9 cellular contexts compared by ENCODE assay signal in genomic region chr1:66788231-66788939, GRCh38. TPM values are rescaled to one million over a fixed set of nuclear protein-coding genes. Genes with fewer than 3 reads are reported as not detected.
DNase-seq lines count a peak whose midpoint lies in the region; ATAC-seq, FAIRE-seq and TF ChIP-seq lines count a peak whose summit lies in the region.
"Had no signal": no experiment of that assay in that cellular context is flagged by ENCODE, and none has a peak within 500 bp of the region (broad histone marks: within the 10 kb centered on the region; RNA-seq: fewer than 3 reads in every experiment).

No MANE protein-coding gene starts in this region.

- no peaks in the 10 kb centered on the region for H3K36me3 ChIP-seq in A673 (ENCODE audit: insufficient read depth, low read length, poor library complexity, severe bottlenecking)

- BruUV-seq in A673 (replicated peaks; lab: Mats Ljungman, UMichigan), result no TSS peak

- H3K27me3 Mint-ChIP-seq in HFFc6 (ENCODE audit: insufficient read depth), result no peaks in the 10 kb centered on the region; the same call in none of the 2 replicates

- no peak overlapping the region for H3K4me3 Mint-ChIP-seq in HFFc6

- no peak overlapping the region for H3K4me3 ChIP-seq in A673 (ENCODE audit: low read depth, low read length, poor library complexity, severe bottlenecking)

- POLR2A ChIA-PET in A673 (lab: Charles Lee; ENCODE audit: low non-redundant PET), result no interaction called here

- CTCF ChIA-PET in A673 (lab: Charles Lee), result no interaction called here

- intact Hi-C loops in A673 (cut with micrococcal nuclease; ENCODE audit: unreplicated experiment), result no loop called here

- DNase-seq in activated T-cell treated with anti-CD3 and anti-CD28 coated beads for 24 hours (ENCODE audit: low read depth) (peak; percentile 53), urothelium cell line (ENCODE audit: low spot score) (no peak), A673 (ENCODE audit: low spot score) (no peak), HFFc6 (no peak), SKM-1 treated with dmso at 0.1 percent for 144 hours (lab: John Stamatoyannopoulos, UW; ENCODE audit: unreplicated experiment) (no peak)
- peak; percentile 77 for DNase-seq in stimulated activated CD4-positive, alpha-beta T cell treated with anti-CD3 and anti-CD28 coated beads, Interleukin-4, amount 100 ng/mL, for 24 hours

- TF ChIP-seq CTCF in A673 (conservative IDR thresholded peaks at IDR 0.05; ENCODE audit: low read depth, low read length) (no peak), HFFc6 (IDR thresholded peaks at IDR 0.05) (no peak)

- H3K27me3 ChIP-seq in A673 (replicated peaks; ENCODE audit: insufficient read depth, low read depth, low read length, poor library complexity), result no peaks in the 10 kb centered on the region

- H3K36me3 Mint-ChIP-seq in HFFc6 (ENCODE audit: low read depth), result no peaks in the 10 kb centered on the region

- no peaks in the 10 kb centered on the region for H3K4me1 ChIP-seq in A673 (ENCODE audit: insufficient read depth, low read length, poor library complexity, severe bottlenecking)

- H3K9me3 Mint-ChIP-seq in HFFc6, result peaks cover 6% of the 10 kb centered on the region; the same call in 1 of the 2 replicates

- no peak for FAIRE-seq in urothelium cell line (lab: Jason Lieb, UNC)

- peak; percentile 82 for ATAC-seq in GM18867 (IDR thresholded peaks at IDR 0.05; ENCODE audit: unreplicated experiment)
- peak; percentile 84 for ATAC-seq in HG03045 (IDR thresholded peaks at IDR 0.05; ENCODE audit: unreplicated experiment)

- no peaks in the 10 kb centered on the region for H3K9me3 ChIP-seq in A673 (ENCODE audit: low read depth, low read length, poor library complexity, severe bottlenecking)

- peaks cover 7% of the 10 kb centered on the region; the same call in 1 of the 2 replicates for H3K4me1 Mint-ChIP-seq in HFFc6 (ENCODE audit: low read depth)

- H3K27ac ChIP-seq in A673 (ENCODE audit: low read depth, low read length, poor library complexity, severe bottlenecking), result no peak overlapping the region

- no peak overlapping the region for H3K27ac Mint-ChIP-seq in HFFc6

RNA-seq across cellular contexts. Expression of gene INSL5, which starts 12.7 kb away (rescaled TPM):
- not detected in 2 replicates for total RNA-seq in A673 (2021)
- not detected for total RNA-seq in HFFc6 (2021; fragmentation: NEBNext Ultra II Directional; extraction: Animal tissue kit (Norgen Biotek cat#: 25700))
- total RNA-seq: liver had no signal

RNA-seq across cellular contexts. Expression of gene DYNLT5, which starts 36.1 kb away (rescaled TPM):
- not detected in 2 replicates for total RNA-seq in A673 (2021)
- 1 to 10 TPM in 4 of 6 experiments, under 1 TPM in 2; 0.69 to 2.4 (median 1.8) TPM for total RNA-seq in HFFc6 (2021; fragmentation: NEBNext Ultra II Directional; extraction: Animal tissue kit (Norgen Biotek cat#: 25700))

Comparison
In these comparisons a context has a peak if more than half of its experiments do, and no peak if none do; other contexts are left out.
1. DNase-seq: peak in activated T-cell treated with anti-CD3 and anti-CD28 coated beads for 24 hours (single experiment) and stimulated activated CD4-positive, alpha-beta T cell treated with anti-CD3 and anti-CD28 coated beads, Interleukin-4, amount 100 ng/mL, for 24 hours (single experiment); none in urothelium cell line (single experiment), A673 (single experiment), HFFc6 (single experiment) and SKM-1 treated with dmso at 0.1 percent for 144 hours (single experiment).